In genomic region chr1:165070675-165071074, GRCh38 we compare ENCODE assay signal across 21 cellular contexts.
"Had no signal": no experiment of that assay in that cellular context is flagged by ENCODE, and none has a peak within 500 bp of the region (broad histone marks: within the 10 kb centered on the region; RNA-seq: fewer than 3 reads in every experiment).

No MANE protein-coding gene starts in this region.

- H3K36me3 ChIP-seq: esophagus squamous epithelium, gastroesophageal sphincter, neutrophil, spleen, thoracic aorta, transverse colon had no signal

- H3K27ac ChIP-seq: esophagus squamous epithelium, gastroesophageal sphincter, neutrophil, psoas muscle, spleen, thoracic aorta, transverse colon had no signal

- H3K4me1 Mint-ChIP-seq: naive thymus-derived CD4-positive, alpha-beta T cell; stimulated activated memory B cell treated with anti-CD40 and anti-IgM and Interleukin-4, amounts not matched to agents 10 μg/mL and 1 μg/mL and 100 μg/mL, for 72 hours had no signal

- DNase-seq: esophagus squamous epithelium; foreskin fibroblast; glutamatergic neuron; kidney; left colon; naive thymus-derived CD4-positive, alpha-beta T cell; nephron progenitor cell; psoas muscle; retina; spleen; stimulated activated CD4-positive, alpha-beta T cell treated with anti-CD3 and anti-CD28 coated beads, Interleukin-15, amount 100 ng/mL, for 24 hours; stimulated activated CD4-positive, alpha-beta T cell treated with anti-CD3 and anti-CD28 coated beads, Interleukin-1b, Interleukin-23, amount 100 ng/mL, for 48 hours; stimulated activated CD4-positive, alpha-beta T cell treated with anti-CD3 and anti-CD28 coated beads, Interleukin-4, amount 100 ng/mL, for 24 hours; transverse colon had no signal

- H3K9me3 ChIP-seq: esophagus squamous epithelium, gastroesophageal sphincter, neutrophil, psoas muscle, spleen, thoracic aorta, transverse colon had no signal

- H3K9me3 Mint-ChIP-seq: dendritic cell treated with granulocyte-macrophage colony-stimulating factor and Interleukin-4, amounts not matched to agents 40 ng/mL and 50 ng/mL, for 4 days; nephron progenitor cell; stimulated activated naive CD8-positive, alpha-beta T cell treated with anti-CD3 and anti-CD28 coated beads, Interleukin-15, Interleukin-2, amounts not matched to agents 100 ng/mL and 50 ng/mL, for 24 hours had no signal

- H3K36me3 Mint-ChIP-seq: naive thymus-derived CD4-positive, alpha-beta T cell; stimulated activated memory B cell treated with anti-CD40 and anti-IgM and Interleukin-4, amounts not matched to agents 10 μg/mL and 1 μg/mL and 100 μg/mL, for 72 hours had no signal

- H3K4me3 ChIP-seq: esophagus squamous epithelium, gastroesophageal sphincter, psoas muscle, spleen, thoracic aorta, transverse colon had no signal

- H3K4me1 ChIP-seq: psoas muscle, spleen had no signal

- H3K27me3 Mint-ChIP-seq: dendritic cell treated with granulocyte-macrophage colony-stimulating factor and Interleukin-4, amounts not matched to agents 40 ng/mL and 50 ng/mL, for 4 days; stimulated activated naive CD8-positive, alpha-beta T cell treated with anti-CD3 and anti-CD28 coated beads, Interleukin-15, Interleukin-2, amounts not matched to agents 100 ng/mL and 50 ng/mL, for 24 hours had no signal

- ATAC-seq: gastroesophageal sphincter; naive thymus-derived CD4-positive, alpha-beta T cell; psoas muscle; sciatic nerve; stimulated activated memory B cell treated with anti-CD40 and anti-IgM and Interleukin-4, amounts not matched to agents 10 μg/mL and 1 μg/mL and 100 μg/mL, for 72 hours had no signal

- H3K27me3 ChIP-seq: esophagus squamous epithelium, gastroesophageal sphincter, neutrophil, spleen, transverse colon had no signal

- H3K4me3 Mint-ChIP-seq: dendritic cell treated with granulocyte-macrophage colony-stimulating factor and Interleukin-4, amounts not matched to agents 40 ng/mL and 50 ng/mL, for 4 days; naive thymus-derived CD4-positive, alpha-beta T cell; nephron progenitor cell; stimulated activated memory B cell treated with anti-CD40 and anti-IgM and Interleukin-4, amounts not matched to agents 10 μg/mL and 1 μg/mL and 100 μg/mL, for 72 hours; stimulated activated naive CD8-positive, alpha-beta T cell treated with anti-CD3 and anti-CD28 coated beads, Interleukin-15, Interleukin-2, amounts not matched to agents 100 ng/mL and 50 ng/mL, for 24 hours had no signal

- H3K27ac Mint-ChIP-seq: dendritic cell treated with granulocyte-macrophage colony-stimulating factor and Interleukin-4, amounts not matched to agents 40 ng/mL and 50 ng/mL, for 4 days; naive thymus-derived CD4-positive, alpha-beta T cell; nephron progenitor cell; stimulated activated memory B cell treated with anti-CD40 and anti-IgM and Interleukin-4, amounts not matched to agents 10 μg/mL and 1 μg/mL and 100 μg/mL, for 72 hours; stimulated activated naive CD8-positive, alpha-beta T cell treated with anti-CD3 and anti-CD28 coated beads, Interleukin-15, Interleukin-2, amounts not matched to agents 100 ng/mL and 50 ng/mL, for 24 hours had no signal
